ENCODE assay signal across 23 cellular contexts in the genomic region with DNA sequence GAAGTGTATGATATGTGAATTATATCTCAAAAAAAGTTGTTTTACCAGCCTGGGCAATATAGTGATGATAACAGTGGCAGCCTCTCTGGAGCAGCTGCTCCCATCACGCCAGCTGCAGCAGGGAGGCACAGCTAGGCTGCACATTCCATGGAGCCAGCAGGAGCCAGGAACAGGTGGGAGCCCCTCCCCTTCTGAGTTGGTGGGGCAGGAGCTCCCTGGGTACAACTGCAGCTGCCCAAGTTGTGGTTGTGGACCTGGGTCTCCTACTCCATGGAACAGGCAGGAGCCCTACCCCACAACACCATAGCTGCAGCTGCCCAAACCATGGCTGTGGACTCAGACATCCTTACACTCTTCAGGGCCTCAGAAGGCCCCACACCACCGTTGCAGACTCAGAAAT.
"Had no signal": no experiment of that assay in that cellular context is flagged by ENCODE, and none has a peak within 500 bp of the region (broad histone marks: within the 10 kb centered on the region; RNA-seq: fewer than 3 reads in every experiment).

No MANE protein-coding gene starts in this region.

- H3K4me3 Mint-ChIP-seq: effector memory CD8-positive, alpha-beta T cell; memory B cell; naive thymus-derived CD4-positive, alpha-beta T cell; nephron; neural progenitor cell; stimulated activated memory B cell treated with anti-CD40 and anti-IgM and Interleukin-4, amounts not matched to agents 10 μg/mL and 1 μg/mL and 100 μg/mL, for 72 hours; stimulated activated naive CD8-positive, alpha-beta T cell treated with anti-CD3 and anti-CD28 coated beads, Interleukin-15, Interleukin-2, amounts not matched to agents 100 ng/mL and 50 ng/mL, for 24 hours had no signal

- H3K36me3 ChIP-seq: neural progenitor cell, prostate gland, right atrium auricular region, spleen, suprapubic skin, transverse colon, vagina had no signal

- H3K4me1 Mint-ChIP-seq: memory B cell; naive thymus-derived CD4-positive, alpha-beta T cell; nephron; neural progenitor cell; stimulated activated memory B cell treated with anti-CD40 and anti-IgM and Interleukin-4, amounts not matched to agents 10 μg/mL and 1 μg/mL and 100 μg/mL, for 72 hours had no signal

- H2AFZ ChIP-seq: neural progenitor cell had no signal

- ATAC-seq: effector memory CD8-positive, alpha-beta T cell; left lobe of liver; naive thymus-derived CD4-positive, alpha-beta T cell; sciatic nerve; stimulated activated memory B cell treated with anti-CD40 and anti-IgM and Interleukin-4, amounts not matched to agents 10 μg/mL and 1 μg/mL and 100 μg/mL, for 72 hours had no signal

- H3K4me3 ChIP-seq: lung, neural progenitor cell, prostate gland, right atrium auricular region, skin epidermis, spleen, suprapubic skin, transverse colon, vagina had no signal

- DNase-seq: cortex of kidney; effector memory CD8-positive, alpha-beta T cell; erythroblast; head of caudate nucleus; kidney; naive thymus-derived CD4-positive, alpha-beta T cell; nucleus accumbens; spleen; stimulated activated CD4-positive, alpha-beta T cell treated with anti-CD3 and anti-CD28 coated beads, Interleukin-4, amount 100 ng/mL, for 4 hours; transverse colon had no signal

- H3K9me3 Mint-ChIP-seq: effector memory CD8-positive, alpha-beta T cell; memory B cell; naive thymus-derived CD4-positive, alpha-beta T cell; stimulated activated memory B cell treated with anti-CD40 and anti-IgM and Interleukin-4, amounts not matched to agents 10 μg/mL and 1 μg/mL and 100 μg/mL, for 72 hours; stimulated activated naive CD8-positive, alpha-beta T cell treated with anti-CD3 and anti-CD28 coated beads, Interleukin-15, Interleukin-2, amounts not matched to agents 100 ng/mL and 50 ng/mL, for 24 hours had no signal

- H3K27ac Mint-ChIP-seq: effector memory CD8-positive, alpha-beta T cell; memory B cell; naive thymus-derived CD4-positive, alpha-beta T cell; neural progenitor cell; stimulated activated memory B cell treated with anti-CD40 and anti-IgM and Interleukin-4, amounts not matched to agents 10 μg/mL and 1 μg/mL and 100 μg/mL, for 72 hours; stimulated activated naive CD8-positive, alpha-beta T cell treated with anti-CD3 and anti-CD28 coated beads, Interleukin-15, Interleukin-2, amounts not matched to agents 100 ng/mL and 50 ng/mL, for 24 hours had no signal

- H3K9me3 ChIP-seq: prostate gland, right atrium auricular region, suprapubic skin, transverse colon, vagina had no signal

- H3K27ac ChIP-seq: neural progenitor cell, prostate gland, right atrium auricular region, skin epidermis, spleen, suprapubic skin, transverse colon, vagina had no signal

- H3K27me3 ChIP-seq: neural progenitor cell, right atrium auricular region, suprapubic skin, transverse colon, vagina had no signal

- H3K9ac ChIP-seq: neural progenitor cell had no signal

- H3K4me2 ChIP-seq: neural progenitor cell had no signal

- H3K4me1 ChIP-seq: neural progenitor cell, prostate gland, right atrium auricular region, spleen, suprapubic skin, transverse colon, vagina had no signal
